ENCODE assay signal across 9 cellular contexts in genomic region chr7:29565982-29566746, GRCh38. TPM values are rescaled to one million over a fixed set of nuclear protein-coding genes. Genes with fewer than 3 reads are reported as not detected.
A peak's percentile ranks its signal among the peaks of the same experiment; 100 is the strongest.
DNase-seq lines count a peak whose midpoint lies in the region; ATAC-seq lines count a peak whose summit lies in the region.
"Had no signal": no experiment of that assay in that cellular context is flagged by ENCODE, and none has a peak within 500 bp of the region (broad histone marks: within the 10 kb centered on the region; RNA-seq: fewer than 3 reads in every experiment).

No MANE protein-coding gene starts in this region.

- peak overlapping the region; percentile 51 for H3K4me3 Mint-ChIP-seq in stimulated activated naive CD8-positive, alpha-beta T cell treated with anti-CD3 and anti-CD28 coated beads, Interleukin-15, Interleukin-2, amounts not matched to agents 100 ng/mL and 50 ng/mL, for 24 hours
- H3K4me3 Mint-ChIP-seq in naive thymus-derived CD4-positive, alpha-beta T cell: peak overlapping the region in 3 of 10 donors; percentile 15 to 70 (median 45)

- no peak for ATAC-seq in stimulated activated naive CD8-positive, alpha-beta T cell treated with anti-CD3 and anti-CD28 coated beads, Interleukin-15, Interleukin-2, amounts not matched to agents 100 U/mL and 50 U/mL, for 24 hours
- ATAC-seq in esophagus mucosa (peak; percentile 4), aorta (ENCODE audit: low FRiP score) (peak; percentile 65), HG03442 (IDR thresholded peaks at IDR 0.05; ENCODE audit: unreplicated experiment) (no peak)
- ATAC-seq in naive thymus-derived CD4-positive, alpha-beta T cell: peak; percentile 10

- H3K4me1 Mint-ChIP-seq in stimulated activated naive CD8-positive, alpha-beta T cell treated with anti-CD3 and anti-CD28 coated beads, Interleukin-15, Interleukin-2, amounts not matched to agents 100 ng/mL and 50 ng/mL, for 24 hours (ENCODE audit: low read depth): peaks cover 20% of the 10 kb centered on the region
- H3K4me1 Mint-ChIP-seq in naive thymus-derived CD4-positive, alpha-beta T cell: peaks cover 12 to 18% (median 17%) of the 10 kb centered on the region in 7 donors

- H3K4me3 ChIP-seq in naive thymus-derived CD4-positive, alpha-beta T cell (ENCODE audit: low read length): no peak overlapping the region
- peak overlapping the region; percentile 28 to 36 for H3K4me3 ChIP-seq in aorta (ENCODE audit: low read length in 2 of 2)

- 1 to 5% methylated on average over 38 to 56 of the region's 56 CpGs for WGBS in aorta, 2 donors

- H3K27ac ChIP-seq in naive thymus-derived CD4-positive, alpha-beta T cell (ENCODE audit: low read depth, low read length): no peak overlapping the region
- no peak overlapping the region for H3K27ac ChIP-seq in aorta (ENCODE audit: low read depth in 1 of 2, low read length in 2 of 2)

- intact Hi-C loops in naive thymus-derived CD4-positive, alpha-beta T cell (cut with micrococcal nuclease): no loop called here
- intact Hi-C loops in aorta (cut with DNase I): no loop called here

- peaks cover 80% of the 10 kb centered on the region for H3K27me3 Mint-ChIP-seq in stimulated activated naive CD8-positive, alpha-beta T cell treated with anti-CD3 and anti-CD28 coated beads, Interleukin-15, Interleukin-2, amounts not matched to agents 100 ng/mL and 50 ng/mL, for 24 hours
- H3K27me3 Mint-ChIP-seq in naive thymus-derived CD4-positive, alpha-beta T cell: peaks cover 46 to 80% (median 71%) of the 10 kb centered on the region in 5 donors

- CTCF ChIA-PET in naive thymus-derived CD4-positive, alpha-beta T cell (lab: Charles Lee): no interaction called here

- no peaks in the 10 kb centered on the region for H3K36me3 ChIP-seq in naive thymus-derived CD4-positive, alpha-beta T cell (ENCODE audit: control insufficient read depth in 2 of 3, insufficient read depth in 3 of 3, low read length in 3 of 3)
- no peaks in the 10 kb centered on the region for H3K36me3 ChIP-seq in aorta (ENCODE audit: control insufficient read depth in 1 of 2, insufficient read depth in 2 of 2, low read length in 1 of 2)

- H3K9me3 ChIP-seq in naive thymus-derived CD4-positive, alpha-beta T cell (ENCODE audit: control insufficient read depth in 2 of 3, low read length in 3 of 3): no peaks in the 10 kb centered on the region
- no peaks in the 10 kb centered on the region for H3K9me3 ChIP-seq in aorta (ENCODE audit: control insufficient read depth, low read length)

- POLR2A ChIA-PET in naive thymus-derived CD4-positive, alpha-beta T cell (lab: Charles Lee): no interaction called here

- no peak overlapping the region for H3K27ac Mint-ChIP-seq in stimulated activated naive CD8-positive, alpha-beta T cell treated with anti-CD3 and anti-CD28 coated beads, Interleukin-15, Interleukin-2, amounts not matched to agents 100 ng/mL and 50 ng/mL, for 24 hours
- no peak overlapping the region for H3K27ac Mint-ChIP-seq in naive thymus-derived CD4-positive, alpha-beta T cell

- no peak for DNase-seq in stimulated activated naive CD8-positive, alpha-beta T cell treated with anti-CD3 and anti-CD28 coated beads, Interleukin-15, Interleukin-2, amounts not matched to agents 100 U/mL and 50 U/mL, for 24 hours
- peak in 1 of 9 donors; percentile 22 for DNase-seq in naive thymus-derived CD4-positive, alpha-beta T cell
- peak in 1 of 2 donors; percentile 57 for DNase-seq in aorta
- no peak for DNase-seq in NCI-H226
- no peak for DNase-seq in SKM-1 treated with dmso at 0.1 percent for 144 hours (lab: John Stamatoyannopoulos, UW; ENCODE audit: unreplicated experiment)
- DNase-seq: stimulated activated CD4-positive, alpha-beta T cell treated with anti-CD3 and anti-CD28 coated beads, Interleukin-4, amount 100 ng/mL, for 4 hours had no signal

- H3K36me3 Mint-ChIP-seq in stimulated activated naive CD8-positive, alpha-beta T cell treated with anti-CD3 and anti-CD28 coated beads, Interleukin-15, Interleukin-2, amounts not matched to agents 100 ng/mL and 50 ng/mL, for 24 hours (ENCODE audit: low read depth): no peaks in the 10 kb centered on the region
- peaks cover 0 to 7% (median 0%) of the 10 kb centered on the region in 5 donors for H3K36me3 Mint-ChIP-seq in naive thymus-derived CD4-positive, alpha-beta T cell

- peaks cover 0 to 3% of the 10 kb centered on the region in 2 donors for H3K27me3 ChIP-seq in naive thymus-derived CD4-positive, alpha-beta T cell (ENCODE audit: control insufficient read depth in 2 of 2, insufficient read depth in 2 of 2, low read length in 2 of 2)
- no peaks in the 10 kb centered on the region for H3K27me3 ChIP-seq in aorta (ENCODE audit: control insufficient read depth in 1 of 2, insufficient read depth in 2 of 2, low read length in 1 of 2)

- no peaks in the 10 kb centered on the region for H3K9me3 Mint-ChIP-seq in stimulated activated naive CD8-positive, alpha-beta T cell treated with anti-CD3 and anti-CD28 coated beads, Interleukin-15, Interleukin-2, amounts not matched to agents 100 ng/mL and 50 ng/mL, for 24 hours
- peaks cover 0 to 6% (median 0%) of the 10 kb centered on the region in 11 donors for H3K9me3 Mint-ChIP-seq in naive thymus-derived CD4-positive, alpha-beta T cell

- H3K4me1 ChIP-seq in naive thymus-derived CD4-positive, alpha-beta T cell (ENCODE audit: control insufficient read depth in 2 of 2, insufficient read depth in 2 of 2, low read length in 2 of 2): no peaks in the 10 kb centered on the region
- no peaks in the 10 kb centered on the region for H3K4me1 ChIP-seq in aorta (ENCODE audit: control insufficient read depth in 1 of 2, insufficient read depth in 2 of 2, low read length in 2 of 2)

RNA-seq across cellular contexts. Expression of gene PRR15, which starts 2.5 kb away (rescaled TPM):
- 0.92 TPM for total RNA-seq in esophagus mucosa
- total RNA-seq in naive thymus-derived CD4-positive, alpha-beta T cell: not detected
- not detected for polyA plus RNA-seq in naive thymus-derived CD4-positive, alpha-beta T cell
- 1 to 10 TPM; 1.1 to 1.6 TPM for total RNA-seq in aorta
- 10 to 100 TPM in 1 of 2 donors, under 1 TPM in 1; 0.69 to 18.4 TPM for polyA plus RNA-seq in aorta

Comparison
In these comparisons a context has a peak if more than half of its experiments do, and no peak if none do; other contexts are left out.
1. ATAC-seq: peak in esophagus mucosa (single experiment), naive thymus-derived CD4-positive, alpha-beta T cell (single experiment) and aorta (single experiment); none in stimulated activated naive CD8-positive, alpha-beta T cell treated with anti-CD3 and anti-CD28 coated beads, Interleukin-15, Interleukin-2, amounts not matched to agents 100 U/mL and 50 U/mL, for 24 hours (single experiment) and HG03442 (single experiment).